ENCODE assay signal across 8 cellular contexts in the genomic region with DNA sequence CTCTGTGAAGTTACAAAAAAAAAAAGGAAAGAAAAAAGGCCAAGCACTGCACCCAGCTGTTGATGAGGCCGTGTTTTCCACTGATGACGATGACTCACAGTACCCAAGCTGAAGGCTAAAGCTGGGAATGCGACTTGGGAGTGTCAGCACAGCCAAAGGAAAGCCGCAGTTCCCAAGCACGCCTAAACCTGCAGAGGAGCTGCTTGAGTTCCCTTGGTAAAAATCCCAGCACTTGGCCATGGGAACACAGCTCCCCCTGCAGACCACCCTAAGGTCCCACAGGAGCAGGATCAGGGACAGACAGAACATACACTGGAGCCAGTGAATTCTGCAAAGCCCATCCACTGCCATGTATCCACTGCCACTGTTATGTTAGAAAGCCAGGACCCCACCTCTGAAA. TPM values are rescaled to one million over a fixed set of nuclear protein-coding genes. Genes with fewer than 3 reads are reported as not detected.
DNase-seq lines count a peak whose midpoint lies in the region; ATAC-seq and TF ChIP-seq lines count a peak whose summit lies in the region.

No MANE protein-coding gene starts in this region.

- no peaks in the 10 kb centered on the region for H3K4me1 Mint-ChIP-seq in activated CD4-positive, alpha-beta T cell treated with anti-CD3 and anti-CD28 coated beads for 36 hours
- H3K4me1 Mint-ChIP-seq in neural crest cell = no peaks in the 10 kb centered on the region
- H3K4me1 Mint-ChIP-seq in T-helper 2 cell treated with Interferon-gamma antibody and Interleukin-4, amounts not matched to agents 5 μg/mL and 100 μg/mL, for 36 hours (ENCODE audit: low read depth) = no peaks in the 10 kb centered on the region

- no peak for ATAC-seq in activated CD4-positive, alpha-beta T cell treated with anti-CD3 and anti-CD28 coated beads for 36 hours
- no peak for ATAC-seq in HG03025 (IDR thresholded peaks at IDR 0.05; ENCODE audit: low FRiP score, unreplicated experiment)

- H3K4me3 Mint-ChIP-seq in activated CD4-positive, alpha-beta T cell treated with anti-CD3 and anti-CD28 coated beads for 36 hours = no peak overlapping the region
- H3K4me3 Mint-ChIP-seq in neural crest cell = no peak overlapping the region
- H3K4me3 Mint-ChIP-seq in T-helper 2 cell treated with Interferon-gamma antibody and Interleukin-4, amounts not matched to agents 5 μg/mL and 100 μg/mL, for 36 hours = no peak overlapping the region

- no peaks in the 10 kb centered on the region for H3K27me3 Mint-ChIP-seq in activated CD4-positive, alpha-beta T cell treated with anti-CD3 and anti-CD28 coated beads for 36 hours
- no peaks in the 10 kb centered on the region for H3K27me3 Mint-ChIP-seq in neural crest cell (ENCODE audit: low read depth)
- H3K27me3 Mint-ChIP-seq in T-helper 2 cell treated with Interferon-gamma antibody and Interleukin-4, amounts not matched to agents 5 μg/mL and 100 μg/mL, for 36 hours (ENCODE audit: low read depth) = no peaks in the 10 kb centered on the region

- no peak overlapping the region for H3K4me2 ChIP-seq in OCI-LY7 (ENCODE audit: low read length)

- peak; percentile 22 for DNase-seq in activated CD4-positive, alpha-beta T cell treated with anti-CD3 and anti-CD28 coated beads for 36 hours
- no peak for DNase-seq in activated CD4-positive, alpha-beta T cell treated with anti-CD3 and anti-CD28 coated beads, Interleukin-2, amount 50 U/mL, for 48 hours
- DNase-seq in OCI-LY7 (ENCODE audit: low spot score) (no peak), epithelial cell of prostate (ENCODE audit: low read depth, low spot score) (peak; percentile 75), neural crest cell (ENCODE audit: low read depth, low spot score) (peak; percentile 40)
- DNase-seq in activated T-cell treated with anti-CD3 and anti-CD28 coated beads, Interleukin-2, amount 50 U/mL, for 1 hour = no peak
- DNase-seq in T-helper 2 cell treated with Interferon-gamma antibody and Interleukin-4, amounts not matched to agents 5 μg/mL and 100 μg/mL, for 36 hours (ENCODE audit: low spot score) = no peak

- TF ChIP-seq CTCF in OCI-LY7 (conservative IDR thresholded peaks at IDR 0.05; ENCODE audit: low read length) (peak; percentile 66), neural crest cell (conservative IDR thresholded peaks at IDR 0.05) (peak; percentile 65)

- no peak overlapping the region for H2AFZ ChIP-seq in OCI-LY7 (ENCODE audit: low read length)

- no peaks in the 10 kb centered on the region for H3K9me2 ChIP-seq in OCI-LY7 (ENCODE audit: insufficient read depth, low read length)

- no peaks in the 10 kb centered on the region for H3K9me3 Mint-ChIP-seq in activated CD4-positive, alpha-beta T cell treated with anti-CD3 and anti-CD28 coated beads for 36 hours (ENCODE audit: low read depth)
- peaks cover 5% of the 10 kb centered on the region for H3K9me3 Mint-ChIP-seq in neural crest cell
- no peaks in the 10 kb centered on the region for H3K9me3 Mint-ChIP-seq in T-helper 2 cell treated with Interferon-gamma antibody and Interleukin-4, amounts not matched to agents 5 μg/mL and 100 μg/mL, for 36 hours

- H4K20me1 ChIP-seq in OCI-LY7 (ENCODE audit: insufficient read depth, low read length) = no peaks in the 10 kb centered on the region

- no TSS peak for BruUV-seq in OCI-LY7 (replicated peaks; lab: Mats Ljungman, UMichigan)

- H3K27ac ChIP-seq in OCI-LY7 (ENCODE audit: low read depth, low read length, poor library complexity, severe bottlenecking) = no peak overlapping the region
- no peak overlapping the region for H3K27ac ChIP-seq in epithelial cell of prostate

- no peak overlapping the region for H3K4me3 ChIP-seq in OCI-LY7 (ENCODE audit: low read depth, low read length, poor library complexity, severe bottlenecking)

- H3K36me3 ChIP-seq in OCI-LY7 (ENCODE audit: insufficient read depth, low read length) = peaks cover 3% of the 10 kb centered on the region; the same call in 1 of the 2 replicates

- intact Hi-C loops in activated CD4-positive, alpha-beta T cell treated with anti-CD3 and anti-CD28 coated beads for 36 hours (cut with DNase I, micrococcal nuclease) = loop anchor here in 1 of 2 experiments (10.0 kb wide), 1 partner anchor 588 kb away; the partner anchor contains the start of gene KCNJ11
- intact Hi-C loops in OCI-LY7 (cut with micrococcal nuclease; ENCODE audit: unreplicated experiment) = no loop called here

- H3K36me3 Mint-ChIP-seq in activated CD4-positive, alpha-beta T cell treated with anti-CD3 and anti-CD28 coated beads for 36 hours (ENCODE audit: low read depth) = peaks cover 37% of the 10 kb centered on the region
- H3K36me3 Mint-ChIP-seq in neural crest cell (ENCODE audit: low read depth) = peaks cover 26% of the 10 kb centered on the region
- peaks cover 9% of the 10 kb centered on the region for H3K36me3 Mint-ChIP-seq in T-helper 2 cell treated with Interferon-gamma antibody and Interleukin-4, amounts not matched to agents 5 μg/mL and 100 μg/mL, for 36 hours (ENCODE audit: low read depth)

- no peaks in the 10 kb centered on the region for H3K4me1 ChIP-seq in OCI-LY7 (ENCODE audit: insufficient read depth, low read length, poor library complexity, severe bottlenecking)

- H3K9me3 ChIP-seq in OCI-LY7 (ENCODE audit: low read length) = no peaks in the 10 kb centered on the region

- POLR2A ChIA-PET in activated CD4-positive, alpha-beta T cell treated with anti-CD3 and anti-CD28 coated beads for 36 hours (lab: Charles Lee) = no interaction called here
- POLR2A ChIA-PET in OCI-LY7 (lab: Charles Lee) = interaction anchor here (1.1 kb wide), 1 partner anchor 15 kb away, joined by 3 read pairs; no protein-coding TSS in a partner anchor

- H3K27ac Mint-ChIP-seq in activated CD4-positive, alpha-beta T cell treated with anti-CD3 and anti-CD28 coated beads for 36 hours = no peak overlapping the region
- no peak overlapping the region for H3K27ac Mint-ChIP-seq in neural crest cell (ENCODE audit: unreplicated experiment)
- no peak overlapping the region for H3K27ac Mint-ChIP-seq in T-helper 2 cell treated with Interferon-gamma antibody and Interleukin-4, amounts not matched to agents 5 μg/mL and 100 μg/mL, for 36 hours

- H3K79me2 ChIP-seq in OCI-LY7 (ENCODE audit: insufficient read depth, low read depth, low read length) = no peaks in the 10 kb centered on the region

- CTCF ChIA-PET in activated CD4-positive, alpha-beta T cell treated with anti-CD3 and anti-CD28 coated beads for 36 hours (lab: Charles Lee) = interaction anchor here (0.7 to 1.7 kb wide), 6 partner anchors 8 to 243 kb away, joined by 3 to 11 read pairs (median 4); no protein-coding TSS in a partner anchor
- CTCF ChIA-PET in OCI-LY7 (lab: Charles Lee; ENCODE audit: unreplicated experiment) = no interaction called here

RNA-seq across cellular contexts. Expression of gene SERGEF, which starts 39.9 kb away (rescaled TPM):
- 10 to 100 TPM; 47.5 to 57.5 TPM for total RNA-seq in activated CD4-positive, alpha-beta T cell treated with anti-CD3 and anti-CD28 coated beads for 36 hours
- 35.4 and 47.1 TPM in 2 replicates for total RNA-seq in OCI-LY7 (2014; rRNA removed; shearing (Covaris generic))
- total RNA-seq in OCI-LY7 (2022) (42.2 and 43.8 TPM in 2 replicates), neural crest cell (29.6 and 41.6 TPM in 2 replicates)

Comparison
In these comparisons a context has a peak if more than half of its experiments do, and no peak if none do; other contexts are left out.
1. DNase-seq: peak in activated CD4-positive, alpha-beta T cell treated with anti-CD3 and anti-CD28 coated beads for 36 hours (single experiment), epithelial cell of prostate (single experiment) and neural crest cell (single experiment); none in activated CD4-positive, alpha-beta T cell treated with anti-CD3 and anti-CD28 coated beads, Interleukin-2, amount 50 U/mL, for 48 hours (0 of 2), OCI-LY7 (single experiment), activated T-cell treated with anti-CD3 and anti-CD28 coated beads, Interleukin-2, amount 50 U/mL, for 1 hour (single experiment) and T-helper 2 cell treated with Interferon-gamma antibody and Interleukin-4, amounts not matched to agents 5 μg/mL and 100 μg/mL, for 36 hours (single experiment).